8 cellular contexts compared by ENCODE assay signal in the genomic region with DNA sequence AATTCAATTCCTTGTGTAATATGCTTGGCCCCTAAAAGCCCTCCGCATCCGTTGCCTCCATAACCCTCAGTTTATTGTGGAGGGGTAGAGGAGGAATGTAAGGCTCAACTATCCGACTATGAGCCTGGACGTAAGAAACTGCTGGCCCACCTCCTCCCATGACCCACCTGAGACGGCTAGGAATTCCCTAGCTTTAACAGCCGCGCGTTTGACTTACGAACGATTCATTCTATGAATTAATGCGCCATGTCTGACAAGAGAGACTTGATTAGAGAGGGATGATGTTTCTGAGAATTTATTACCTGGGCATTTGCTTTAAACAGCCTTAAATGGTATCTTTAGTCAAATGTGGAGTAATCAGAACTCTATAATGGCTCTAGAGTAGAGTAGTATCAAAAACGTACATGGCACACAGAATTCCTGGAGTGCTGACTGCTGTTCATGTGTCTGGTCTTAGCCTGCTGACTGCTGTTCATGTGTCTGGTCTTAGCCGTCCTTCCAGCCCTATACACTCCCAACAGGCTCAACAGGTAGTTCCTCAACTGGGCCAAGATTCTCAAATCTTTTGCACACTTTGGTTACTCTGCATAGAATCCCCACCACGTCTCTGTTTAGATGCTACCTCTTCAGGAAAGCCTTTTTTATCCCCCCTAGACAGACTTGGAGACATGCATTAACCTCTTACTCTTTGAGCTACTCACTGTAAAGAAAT. TPM values are rescaled to one million over a fixed set of nuclear protein-coding genes. Genes with fewer than 3 reads are reported as not detected.
DNase-seq lines count a peak whose midpoint lies in the region; ATAC-seq and TF ChIP-seq lines count a peak whose summit lies in the region.

No MANE protein-coding gene starts in this region.

- no peaks in the 10 kb centered on the region for H3K9me3 ChIP-seq in OCI-LY3 (ENCODE audit: insufficient read depth, low read length)
- no peaks in the 10 kb centered on the region for H3K9me3 ChIP-seq in endocrine pancreas (ENCODE audit: control insufficient read depth, low read length)
- H3K9me3 ChIP-seq in osteoblast (ENCODE audit: low read depth, low read length) = no peaks in the 10 kb centered on the region

- peaks cover 26% of the 10 kb centered on the region for H3K4me1 ChIP-seq in OCI-LY3 (ENCODE audit: low read length)
- peaks cover 5% of the 10 kb centered on the region for H3K4me1 ChIP-seq in endocrine pancreas (ENCODE audit: control insufficient read depth, insufficient read depth, low read length)
- peaks cover 27% of the 10 kb centered on the region for H3K4me1 ChIP-seq in osteoblast (ENCODE audit: insufficient read depth, low read length)

- H3K4me2 ChIP-seq in OCI-LY3 (ENCODE audit: low read length) = peak overlapping the region; percentile 95
- peak overlapping the region; percentile 90 for H3K4me2 ChIP-seq in osteoblast (ENCODE audit: insufficient read depth, low read length)

- H2AFZ ChIP-seq in OCI-LY3 (ENCODE audit: low read depth, low read length) (peak overlapping the region; percentile 35), osteoblast (ENCODE audit: low read length) (peak overlapping the region; percentile 73)

- DNase-seq in osteoblast (ENCODE audit: insufficient read length, low spot score, missing footprints) (no peak), SIG-M5 (lab: John Stamatoyannopoulos, UW) (no peak)

- H3K79me2 ChIP-seq in OCI-LY3 (ENCODE audit: low read length) (peaks cover 39% of the 10 kb centered on the region), osteoblast (ENCODE audit: insufficient read depth, low read length) (peaks cover 44% of the 10 kb centered on the region)

- H3K9ac ChIP-seq in OCI-LY3 (ENCODE audit: low read length) (peak overlapping the region; percentile 85), endocrine pancreas (ENCODE audit: control insufficient read depth, insufficient read depth, low read length) (peak overlapping the region; percentile 40)

- H4K20me1 ChIP-seq in OCI-LY3 (ENCODE audit: insufficient read depth, low read length) = peaks cover 13% of the 10 kb centered on the region; the same call in 1 of the 2 replicates
- H4K20me1 ChIP-seq in osteoblast (ENCODE audit: insufficient read depth, low read length) = peaks cover 16% of the 10 kb centered on the region

- H3K27ac ChIP-seq in OCI-LY3 (ENCODE audit: low read length) (peak overlapping the region; percentile 42), osteoblast (ENCODE audit: low read depth, low read length) (peak overlapping the region; percentile 79)

- H3K4me3 ChIP-seq in GM12875 (ENCODE audit: low read depth, low read length) = peak overlapping the region; percentile 52
- H3K4me3 ChIP-seq in OCI-LY3 (ENCODE audit: low read length) = peak overlapping the region; percentile 80
- H3K4me3 ChIP-seq in endocrine pancreas (ENCODE audit: control insufficient read depth, insufficient read depth, low read length) = peak overlapping the region; percentile 71
- H3K4me3 ChIP-seq in osteoblast (ENCODE audit: insufficient read depth, low read length) = peak overlapping the region; percentile 91

- TF ChIP-seq CTCF in GM12875 (IDR thresholded peaks at IDR 0.05; ENCODE audit: borderline replicate concordance, insufficient read depth, low read depth, low read length) (no peak), OCI-LY3 (IDR thresholded peaks at IDR 0.05; ENCODE audit: low read depth, low read length) (no peak), osteoblast (IDR thresholded peaks at IDR 0.05; ENCODE audit: extremely low read depth, low read depth, low read length) (no peak)

- ATAC-seq in GM21723 (IDR thresholded peaks at IDR 0.05; ENCODE audit: unreplicated experiment) = no peak
- ATAC-seq in GM18520 (IDR thresholded peaks at IDR 0.05; ENCODE audit: unreplicated experiment) = no peak
- no peak for ATAC-seq in HG02884 (IDR thresholded peaks at IDR 0.05; ENCODE audit: unreplicated experiment)

- H3K36me3 ChIP-seq in OCI-LY3 (replicated peaks; ENCODE audit: low read depth, low read length) (no peaks in the 10 kb centered on the region), endocrine pancreas (ENCODE audit: control insufficient read depth, insufficient read depth, low read length) (no peaks in the 10 kb centered on the region), osteoblast (ENCODE audit: insufficient read depth, low read length) (no peaks in the 10 kb centered on the region)

- no peaks in the 10 kb centered on the region for H3K27me3 ChIP-seq in OCI-LY3 (ENCODE audit: low read depth, low read length)
- H3K27me3 ChIP-seq in endocrine pancreas (ENCODE audit: control insufficient read depth, insufficient read depth, low read length) = no peaks in the 10 kb centered on the region
- H3K27me3 ChIP-seq in osteoblast (ENCODE audit: insufficient read depth, low read length) = no peaks in the 10 kb centered on the region

RNA-seq across cellular contexts. Expression of gene GFPT1, which starts 0.9 kb away (rescaled TPM):
- 53.9 and 64.4 TPM in 2 replicates for total RNA-seq in osteoblast

RNA-seq across cellular contexts. Expression of gene NFU1, which starts 49.3 kb away (rescaled TPM):
- 34.0 and 36.2 TPM in 2 replicates for total RNA-seq in osteoblast
